Comparison of ENCODE assay signal across 15 cellular contexts in the genomic region with DNA sequence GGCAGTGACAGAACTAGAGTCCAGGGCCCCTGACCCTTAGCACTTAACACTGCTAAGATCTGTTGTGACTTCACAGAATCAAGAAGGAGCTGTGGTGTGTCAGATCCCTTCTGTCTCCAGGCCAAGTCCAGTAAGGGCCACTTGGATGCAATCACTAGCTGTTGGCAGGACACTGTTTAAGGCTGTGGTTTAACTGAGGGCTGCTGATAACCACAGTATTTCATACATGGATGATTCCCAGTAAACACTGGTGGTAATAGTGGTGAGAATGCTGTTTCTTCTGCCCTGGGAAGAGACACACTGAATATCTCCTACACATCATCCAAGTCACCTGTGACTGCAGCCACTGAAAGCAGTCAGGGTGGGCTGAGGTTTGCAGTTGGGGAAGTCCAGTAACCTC.
A peak's percentile ranks its signal among the peaks of the same experiment; 100 is the strongest.
DNase-seq lines count a peak whose midpoint lies in the region; ATAC-seq, FAIRE-seq and TF ChIP-seq lines count a peak whose summit lies in the region.
"Had no signal": no experiment of that assay in that cellular context is flagged by ENCODE, and none has a peak within 500 bp of the region (broad histone marks: within the 10 kb centered on the region; RNA-seq: fewer than 3 reads in every experiment).

No MANE protein-coding gene starts in this region.

- FAIRE-seq in GM12892 (lab: Jason Lieb, UNC): peak; percentile 65
- FAIRE-seq: GM19239, H54 had no signal

- no peaks in the 10 kb centered on the region for H4K20me1 ChIP-seq in fibroblast of lung (ENCODE audit: control insufficient read depth, extremely low read depth, insufficient read depth, low read length)

- H3K9me3 ChIP-seq in fibroblast of lung (ENCODE audit: control insufficient read depth, insufficient read depth, low read depth, low read length): no peaks in the 10 kb centered on the region

- no peaks in the 10 kb centered on the region for H3K27me3 ChIP-seq in fibroblast of lung (ENCODE audit: control insufficient read depth, insufficient read depth, low read length)

- no peak overlapping the region for H2AFZ ChIP-seq in fibroblast of lung (ENCODE audit: low read length)

- no peak overlapping the region for H3K4me2 ChIP-seq in fibroblast of lung (ENCODE audit: extremely low read depth, insufficient read depth, low read length)

- H3K4me1 ChIP-seq in fibroblast of lung (ENCODE audit: control insufficient read depth, extremely low read depth, insufficient read depth, low read length): no peaks in the 10 kb centered on the region

- no peak overlapping the region for H3K9ac ChIP-seq in fibroblast of lung (ENCODE audit: insufficient read depth, low read length)

- H3K4me3 ChIP-seq in fibroblast of lung (replicated peaks in 1 of 4; ENCODE audit: control extremely low read depth in 1 of 4, insufficient read depth in 1 of 4, low read depth in 3 of 4, low read length in 4 of 4): no peak overlapping the region

- ATAC-seq in left colon (no peak), GM19395 (IDR thresholded peaks at IDR 0.05; ENCODE audit: unreplicated experiment) (no peak)

- H3K27ac ChIP-seq in fibroblast of lung (ENCODE audit: insufficient read depth, low read length): no peak overlapping the region

- no peak for TF ChIP-seq POLR2A in GM12892 (IDR thresholded peaks at IDR 0.05; ENCODE audit: low read depth, low read length)

- TF ChIP-seq CTCF in fibroblast of lung (conservative IDR thresholded peaks at IDR 0.05 in 1 of 2, IDR thresholded peaks at IDR 0.05 in 1 of 2; ENCODE audit: low read depth in 1 of 2, low read length in 2 of 2): no peak

- H3K79me2 ChIP-seq in fibroblast of lung (ENCODE audit: control insufficient read depth, insufficient read depth, low read length): no peaks in the 10 kb centered on the region

- H3K36me3 ChIP-seq in fibroblast of lung (ENCODE audit: control insufficient read depth, insufficient read depth, low read length): no peaks in the 10 kb centered on the region

- DNase-seq in ACHN (peak; percentile 84), GM12892 (ENCODE audit: insufficient read length) (no peak), OCI-M2 (lab: John Stamatoyannopoulos, UW; ENCODE audit: unreplicated experiment) (peak; percentile 31), fibroblast of lung (ENCODE audit: low read depth in 2 of 2) (peak; percentile 2 to 76), left colon (no peak), NCI-H1694 treated with DMSO at 0.1 percent for 48 hours (lab: John Stamatoyannopoulos, UW) (no peak)
- DNase-seq in stimulated activated CD4-positive, alpha-beta T cell treated with anti-CD3 and anti-CD28 coated beads, Interleukin-2, amount 100 ng/mL, for 24 hours: no peak
- DNase-seq: activated CD4-positive, CD25-positive, alpha-beta regulatory T cell treated with anti-CD3 and anti-CD28 coated beads, Interleukin-2, amount 50 U/mL, for 72 hours; amygdala; kidney; NCI-H2171 treated with DMSO at 0.1 percent for 48 hours; posterior cingulate gyrus had no signal

- in situ Hi-C loops in ACHN (cut with HindIII; ENCODE audit: low pct_ligation_motif_present, low pct_unique_long_range_greater_than_20kb, low sequenced_read_pairs): no loop called here

- intact Hi-C loops in left colon (cut with DNase I, micrococcal nuclease): no loop called here

Comparison
In these comparisons a context has a peak if more than half of its experiments do, and no peak if none do; other contexts are left out.
1. DNase-seq: peak in ACHN (single experiment), OCI-M2 (single experiment) and fibroblast of lung (2 of 2); none in GM12892 (single experiment), left colon (0 of 2), NCI-H1694 treated with DMSO at 0.1 percent for 48 hours (single experiment) and stimulated activated CD4-positive, alpha-beta T cell treated with anti-CD3 and anti-CD28 coated beads, Interleukin-2, amount 100 ng/mL, for 24 hours (0 of 2).